ENCODE assay signal across 10 cellular contexts in the genomic region with DNA sequence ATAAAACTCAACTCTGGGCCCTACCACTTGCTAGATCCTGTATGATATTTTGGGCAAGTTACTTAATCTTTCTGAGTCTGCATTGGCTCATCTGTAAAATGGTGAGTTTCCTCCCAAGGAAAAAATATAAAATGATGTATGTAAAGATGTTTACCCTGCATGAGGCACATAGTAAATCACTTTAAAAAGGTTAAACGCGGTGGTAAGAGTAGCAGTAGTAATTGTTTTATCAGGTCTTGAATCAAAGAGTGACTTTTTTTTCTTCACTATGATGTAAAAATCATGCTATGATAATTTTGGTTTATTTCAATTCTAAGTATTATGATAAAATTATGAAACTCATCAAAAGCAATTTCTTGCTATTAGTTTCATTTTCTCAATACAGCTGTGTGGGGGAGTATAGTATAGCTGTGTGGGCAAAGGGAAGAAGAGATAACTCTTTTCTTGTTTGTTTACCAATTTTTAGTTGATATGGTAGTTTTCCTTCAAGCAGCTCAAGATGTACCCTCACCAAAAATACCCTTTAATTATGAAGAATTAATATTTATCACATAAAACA.
DNase-seq lines count a peak whose midpoint lies in the region; ATAC-seq and TF ChIP-seq lines count a peak whose summit lies in the region.
"Had no signal": no experiment of that assay in that cellular context is flagged by ENCODE, and none has a peak within 500 bp of the region (broad histone marks: within the 10 kb centered on the region; RNA-seq: fewer than 3 reads in every experiment).

No MANE protein-coding gene starts in this region.

- H3K9me3 ChIP-seq in Loucy (ENCODE audit: insufficient read depth, low read depth, low read length): no peaks in the 10 kb centered on the region
- H3K9me3 ChIP-seq in effector memory CD4-positive, alpha-beta T cell (ENCODE audit: control insufficient read depth, low read length): no peaks in the 10 kb centered on the region
- H3K9me3 ChIP-seq: suprapubic skin had no signal

- peak overlapping the region; percentile 25 for H3K9ac ChIP-seq in Loucy (ENCODE audit: low read depth, low read length, poor library complexity, severe bottlenecking)

- H3K4me3 ChIP-seq in GM06990 (replicated peaks; ENCODE audit: low read depth, low read length) (peak overlapping the region; percentile 39), Loucy (ENCODE audit: low read length, poor library complexity, severe bottlenecking) (peak overlapping the region; percentile 78)
- peak overlapping the region; percentile 18 for H3K4me3 ChIP-seq in effector memory CD4-positive, alpha-beta T cell (ENCODE audit: insufficient read depth, low read depth, low read length, poor library complexity, severe bottlenecking)
- H3K4me3 ChIP-seq: suprapubic skin had no signal

- H4K20me1 ChIP-seq in Loucy (ENCODE audit: insufficient read depth, low read length, poor library complexity, severe bottlenecking): peaks cover 99% of the 10 kb centered on the region

- DNase-seq in GM06990 (ENCODE audit: extremely low read depth, insufficient read length): no peak
- DNase-seq in effector memory CD4-positive, alpha-beta T cell: no peak
- DNase-seq in nucleus accumbens (lab: John Stamatoyannopoulos, UW): no peak
- DNase-seq in NCI-H1417 (lab: John Stamatoyannopoulos, UW): no peak
- DNase-seq in medulla oblongata (ENCODE audit: extremely low spot score): no peak
- DNase-seq: IMR-90, NCI-H2029 had no signal

- H3K36me3 ChIP-seq in GM06990 (ENCODE audit: control insufficient read depth, insufficient read depth, low read length) (no peaks in the 10 kb centered on the region), Loucy (ENCODE audit: insufficient read depth, low read length) (no peaks in the 10 kb centered on the region)
- no peaks in the 10 kb centered on the region for H3K36me3 ChIP-seq in effector memory CD4-positive, alpha-beta T cell (ENCODE audit: control insufficient read depth, insufficient read depth, low read length)
- H3K36me3 ChIP-seq: suprapubic skin had no signal

- no peaks in the 10 kb centered on the region for H3F3A ChIP-seq in Loucy (ENCODE audit: low read depth)

- peaks cover 79% of the 10 kb centered on the region for H3K4me1 ChIP-seq in Loucy (ENCODE audit: insufficient read depth, low read length, poor library complexity, severe bottlenecking)
- peaks cover 27% of the 10 kb centered on the region for H3K4me1 ChIP-seq in effector memory CD4-positive, alpha-beta T cell (ENCODE audit: control insufficient read depth, insufficient read depth, low read length, poor library complexity, severe bottlenecking)
- H3K4me1 ChIP-seq: suprapubic skin had no signal

- H3K27me3 ChIP-seq in GM06990 (replicated peaks; ENCODE audit: control insufficient read depth, insufficient read depth, low read length) (no peaks in the 10 kb centered on the region), Loucy (ENCODE audit: insufficient read depth, low read length, poor library complexity, severe bottlenecking) (no peaks in the 10 kb centered on the region)
- H3K27me3 ChIP-seq in effector memory CD4-positive, alpha-beta T cell (replicated peaks; ENCODE audit: control insufficient read depth, insufficient read depth, low read length, poor library complexity, severe bottlenecking): no peaks in the 10 kb centered on the region

- H2AFZ ChIP-seq in Loucy (ENCODE audit: low read length): no peak overlapping the region

- no peaks in the 10 kb centered on the region for H3K9me2 ChIP-seq in Loucy (replicated peaks; ENCODE audit: low read depth, low read length)

- ATAC-seq in GM19035 (IDR thresholded peaks at IDR 0.05; ENCODE audit: unreplicated experiment): peak; percentile 34

- no peak for TF ChIP-seq CTCF in GM06990 (IDR thresholded peaks at IDR 0.05; ENCODE audit: insufficient read depth, low read length, poor library complexity, severe bottlenecking)
- TF ChIP-seq CTCF in Loucy (conservative IDR thresholded peaks at IDR 0.05; ENCODE audit: low read length): no peak

- no peak overlapping the region for H3K27ac ChIP-seq in effector memory CD4-positive, alpha-beta T cell (ENCODE audit: insufficient read depth, low read length, poor library complexity, severe bottlenecking)
- H3K27ac ChIP-seq: suprapubic skin had no signal

- H3K79me2 ChIP-seq in Loucy (ENCODE audit: insufficient read depth, low read length): peaks cover 100% of the 10 kb centered on the region

- H3K4me2 ChIP-seq in Loucy (ENCODE audit: low read depth, low read length, poor library complexity, severe bottlenecking): peak overlapping the region; percentile 76

Comparison
In these comparisons a context has a peak if more than half of its experiments do, and no peak if none do; other contexts are left out.
1. H3K4me3 ChIP-seq: peak in every context shown above with its lines; median percentile 78 in Loucy; 39 in GM06990; 18 in effector memory CD4-positive, alpha-beta T cell.